ENCODE assay signal across 9 cellular contexts in genomic region chr14:22847661-22848341, GRCh38. TPM values are rescaled to one million over a fixed set of nuclear protein-coding genes. Genes with fewer than 3 reads are reported as not detected.
DNase-seq lines count a peak whose midpoint lies in the region; ATAC-seq and TF ChIP-seq lines count a peak whose summit lies in the region.
"Had no signal": no experiment of that assay in that cellular context is flagged by ENCODE, and none has a peak within 500 bp of the region (broad histone marks: within the 10 kb centered on the region; RNA-seq: fewer than 3 reads in every experiment).

No MANE protein-coding gene starts in this region.

- DNase-seq in GM12864 (ENCODE audit: low read depth) = no peak
- DNase-seq in foreskin melanocyte = peak; percentile 87
- no peak for DNase-seq in retinal pigment epithelial cell (ENCODE audit: low read depth)
- no peak for DNase-seq in NCI-H128 (lab: John Stamatoyannopoulos, UW; ENCODE audit: unreplicated experiment)
- no peak for DNase-seq in NOMO-1 treated with dmso at 0.1 percent for 144 hours (lab: John Stamatoyannopoulos, UW; ENCODE audit: unreplicated experiment)
- DNase-seq in T-helper 17 cell = no peak
- DNase-seq: kidney glomerular epithelial cell had no signal

- H3K4me1 Mint-ChIP-seq in T-helper 17 cell = peaks cover 2% of the 10 kb centered on the region

- no peak overlapping the region for H3K27ac Mint-ChIP-seq in T-helper 17 cell

- TF ChIP-seq CTCF in GM12864 (IDR thresholded peaks at IDR 0.05; ENCODE audit: low read depth, low read length, missing control alignments) (peak; percentile 7), retinal pigment epithelial cell (conservative IDR thresholded peaks at IDR 0.05; ENCODE audit: low read depth, low read length) (peak; percentile 21)

- H3K9me3 ChIP-seq in T-helper 17 cell (ENCODE audit: control insufficient read depth, low read length, poor library complexity, severe bottlenecking) = no peaks in the 10 kb centered on the region

- ATAC-seq in SK-N-SH treated with all-trans-retinoic acid at 6 μM for 48 hours = peak; percentile 10
- ATAC-seq in GM19452 (IDR thresholded peaks at IDR 0.05; ENCODE audit: unreplicated experiment) = no peak
- ATAC-seq in T-helper 17 cell = no peak

- peaks cover 33% of the 10 kb centered on the region for H3K27me3 Mint-ChIP-seq in T-helper 17 cell

- H3K4me3 Mint-ChIP-seq in T-helper 17 cell = no peak overlapping the region

- H3K4me3 ChIP-seq in GM12864 (ENCODE audit: low read depth, low read length) = no peak overlapping the region
- H3K4me3 ChIP-seq in retinal pigment epithelial cell (ENCODE audit: low read length) = no peak overlapping the region

- no peaks in the 10 kb centered on the region for H3K36me3 Mint-ChIP-seq in T-helper 17 cell (ENCODE audit: low read depth)

TF ChIP-seq in SK-N-SH treated with all-trans-retinoic acid at 6 μM for 48 hours, 23 proteins besides CTCF, POLR2A, EP300 and RAD21:
- TF ChIP-seq TCF4 (CRISPR knock-in tag; IDR thresholded peaks at IDR 0.05; ENCODE audit: borderline replicate concordance) (no peak), ZNF8 (CRISPR knock-in tag; IDR thresholded peaks at IDR 0.05) (no peak), CSDC2 (CRISPR knock-in tag; IDR thresholded peaks at IDR 0.05) (no peak), ZNF565 (CRISPR knock-in tag; conservative IDR thresholded peaks at IDR 0.05; ENCODE audit: low read depth) (no peak), SNAI2 (CRISPR knock-in tag; IDR thresholded peaks at IDR 0.05) (no peak), ZC3H10 (CRISPR knock-in tag; IDR thresholded peaks at IDR 0.05) (no peak), BACH2 (CRISPR knock-in tag; IDR thresholded peaks at IDR 0.05; ENCODE audit: borderline replicate concordance) (no peak), ZNF70 (CRISPR knock-in tag; IDR thresholded peaks at IDR 0.05) (no peak), ARNTL (CRISPR knock-in tag; IDR thresholded peaks at IDR 0.05; ENCODE audit: borderline replicate concordance, low read depth) (no peak), OSR1 (CRISPR knock-in tag; IDR thresholded peaks at IDR 0.05) (no peak), RARB (CRISPR knock-in tag; IDR thresholded peaks at IDR 0.05) (no peak), ZFP3 (CRISPR knock-in tag; IDR thresholded peaks at IDR 0.05) (no peak), PPARA (CRISPR knock-in tag; IDR thresholded peaks at IDR 0.05; ENCODE audit: borderline replicate concordance) (no peak), TSHZ2 (CRISPR knock-in tag; IDR thresholded peaks at IDR 0.05) (no peak), ESRRG (CRISPR knock-in tag; IDR thresholded peaks at IDR 0.05) (no peak)
- TF ChIP-seq, protein P1, sequence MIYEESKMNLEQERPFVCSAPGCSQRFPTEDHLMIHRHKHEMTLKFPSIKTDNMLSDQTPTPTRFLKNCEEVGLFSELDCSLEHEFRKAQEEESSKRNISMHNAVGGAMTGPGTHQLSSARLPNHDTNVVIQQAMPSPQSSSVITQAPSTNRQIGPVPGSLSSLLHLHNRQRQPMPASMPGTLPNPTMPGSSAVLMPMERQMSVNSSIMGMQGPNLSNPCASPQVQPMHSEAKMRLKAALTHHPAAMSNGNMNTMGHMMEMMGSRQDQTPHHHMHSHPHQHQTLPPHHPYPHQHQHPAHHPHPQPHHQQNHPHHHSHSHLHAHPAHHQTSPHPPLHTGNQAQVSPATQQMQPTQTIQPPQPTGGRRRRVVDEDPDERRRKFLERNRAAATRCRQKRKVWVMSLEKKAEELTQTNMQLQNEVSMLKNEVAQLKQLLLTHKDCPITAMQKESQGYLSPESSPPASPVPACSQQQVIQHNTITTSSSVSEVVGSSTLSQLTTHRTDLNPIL (CRISPR knock-in tag; IDR thresholded peaks at IDR 0.05; ENCODE audit: low read depth) = no peak

RNA-seq across cellular contexts. Expression of gene MMP14, which starts 11.4 kb away (rescaled TPM):
- 1 to 10 TPM in 1 of 2 donors, under 1 TPM in 1; 0.85 to 1.0 TPM for total RNA-seq in T-helper 17 cell

RNA-seq across cellular contexts. Expression of gene MRPL52, which starts 18.1 kb away (rescaled TPM):
- 10 to 100 TPM; 36.2 to 44.6 TPM for total RNA-seq in T-helper 17 cell

RNA-seq across cellular contexts. Expression of gene LRP10, which starts 23.7 kb away (rescaled TPM):
- 10 to 100 TPM; 76.9 to 84.5 TPM for total RNA-seq in T-helper 17 cell

RNA-seq across cellular contexts. Expression of gene SLC7A7, which starts 32.6 kb away (rescaled TPM):
- total RNA-seq in T-helper 17 cell = 1 to 10 TPM in 1 of 2 donors, under 1 TPM in 1; 0.55 to 3.1 TPM

RNA-seq across cellular contexts. Expression of gene REM2, which starts 35.2 kb away (rescaled TPM):
- 1 to 10 TPM; 7.2 to 8.7 TPM for total RNA-seq in T-helper 17 cell
